Comparison of ENCODE assay signal across 1 cellular context in the genomic region with DNA sequence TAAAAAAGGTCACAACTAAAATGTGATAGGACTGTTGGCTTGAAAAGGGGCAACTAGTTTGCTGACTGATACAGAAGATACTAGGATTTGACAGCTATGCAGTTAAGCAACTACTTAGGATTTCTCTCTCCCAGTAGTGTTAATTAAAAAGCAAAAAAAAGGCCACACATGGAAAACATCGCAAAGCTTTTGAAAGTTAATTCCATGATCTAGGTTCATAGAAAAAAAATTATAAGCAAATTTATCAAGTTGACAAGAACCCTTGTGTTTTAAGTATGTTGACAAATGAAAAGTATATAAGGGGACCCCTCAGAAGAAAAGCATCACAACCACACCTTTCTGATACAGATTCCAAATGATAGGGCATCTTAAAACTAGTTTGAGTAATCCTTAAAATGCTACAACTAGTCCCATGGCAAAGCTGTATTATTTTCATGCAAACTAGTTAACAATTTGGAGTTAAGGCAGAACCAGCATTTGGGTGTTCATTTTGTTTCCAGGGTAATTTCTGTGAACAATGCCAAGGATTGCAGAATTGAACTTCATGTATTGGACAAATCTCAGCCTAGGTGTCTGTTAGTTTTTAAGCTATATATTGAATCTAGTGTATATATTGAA.
TF ChIP-seq lines count a peak whose summit lies in the region.

No MANE protein-coding gene starts in this region.

TF ChIP-seq in HepG2, 621 proteins besides CTCF, POLR2A, EP300 and RAD21:
- TF ChIP-seq NFE2L2 (IDR thresholded peaks at IDR 0.05; ENCODE audit: low read length), result no peak
- TF ChIP-seq CREB1 (IDR thresholded peaks at IDR 0.05), result no peak
- 0 out of 2 replicates have a peak, but pooled peaks have one; percentile 4 for TF ChIP-seq CREB1 (CRISPR knock-in tag; IDR thresholded peaks at IDR 0.05)
- no peak for TF ChIP-seq ZNF619 (CRISPR knock-in tag; IDR thresholded peaks at IDR 0.05)
- TF ChIP-seq AGO2 (optimal IDR thresholded peaks at IDR 0.05; ENCODE audit: low read depth, low read length), result peak; percentile 67
- peak; percentile 49; the same call in 1 of the 2 replicates for TF ChIP-seq ZC3H13 (CRISPR knock-in tag; IDR thresholded peaks at IDR 0.05)
- TF ChIP-seq ZSCAN21 (CRISPR knock-in tag; IDR thresholded peaks at IDR 0.05; ENCODE audit: borderline replicate concordance), result no peak
- TF ChIP-seq NCOA2 (CRISPR knock-in tag; IDR thresholded peaks at IDR 0.05), result 0 out of 2 replicates have a peak, but pooled peaks have one; percentile 9
- no peak for TF ChIP-seq ATAD3A (CRISPR knock-in tag; IDR thresholded peaks at IDR 0.05)
- peak; percentile 93 for TF ChIP-seq MBD4 (IDR thresholded peaks at IDR 0.05; ENCODE audit: borderline replicate concordance, low read length)
- no peak for TF ChIP-seq ZNF569 (CRISPR knock-in tag; IDR thresholded peaks at IDR 0.05; ENCODE audit: borderline replicate concordance)
- peak; percentile 73 for TF ChIP-seq POLR2G (IDR thresholded peaks at IDR 0.05; ENCODE audit: low read depth, low read length)
- peak; percentile 71; the same call in 1 of the 2 replicates for TF ChIP-seq POLR2AphosphoS2 (IDR thresholded peaks at IDR 0.05; ENCODE audit: low read depth, low read length)
- no peak for TF ChIP-seq NR2F2 (IDR thresholded peaks at IDR 0.05; ENCODE audit: borderline replicate concordance, low read depth)
- no peak for TF ChIP-seq ZNF44 (CRISPR knock-in tag; IDR thresholded peaks at IDR 0.05)
- TF ChIP-seq ZFAT (CRISPR knock-in tag; conservative IDR thresholded peaks at IDR 0.05), result no peak
- TF ChIP-seq ZSCAN25 (CRISPR knock-in tag; IDR thresholded peaks at IDR 0.05), result no peak
- TF ChIP-seq, protein P1, sequence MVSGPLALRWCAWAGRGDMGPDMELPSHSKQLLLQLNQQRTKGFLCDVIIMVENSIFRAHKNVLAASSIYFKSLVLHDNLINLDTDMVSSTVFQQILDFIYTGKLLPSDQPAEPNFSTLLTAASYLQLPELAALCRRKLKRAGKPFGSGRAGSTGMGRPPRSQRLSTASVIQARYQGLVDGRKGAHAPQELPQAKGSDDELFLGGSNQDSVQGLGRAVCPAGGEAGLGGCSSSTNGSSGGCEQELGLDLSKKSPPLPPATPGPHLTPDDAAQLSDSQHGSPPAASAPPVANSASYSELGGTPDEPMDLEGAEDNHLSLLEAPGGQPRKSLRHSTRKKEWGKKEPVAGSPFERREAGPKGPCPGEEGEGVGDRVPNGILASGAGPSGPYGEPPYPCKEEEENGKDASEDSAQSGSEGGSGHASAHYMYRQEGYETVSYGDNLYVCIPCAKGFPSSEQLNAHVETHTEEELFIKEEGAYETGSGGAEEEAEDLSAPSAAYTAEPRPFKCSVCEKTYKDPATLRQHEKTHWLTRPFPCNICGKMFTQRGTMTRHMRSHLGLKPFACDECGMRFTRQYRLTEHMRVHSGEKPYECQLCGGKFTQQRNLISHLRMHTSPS (CRISPR knock-in tag; IDR thresholded peaks at IDR 0.05; ENCODE audit: low read depth), result no peak
- no peak for TF ChIP-seq MED13 (CRISPR knock-in tag; IDR thresholded peaks at IDR 0.05)
- TF ChIP-seq SIX1 (CRISPR knock-in tag; IDR thresholded peaks at IDR 0.05; ENCODE audit: borderline replicate concordance), result no peak
- TF ChIP-seq, protein P2, sequence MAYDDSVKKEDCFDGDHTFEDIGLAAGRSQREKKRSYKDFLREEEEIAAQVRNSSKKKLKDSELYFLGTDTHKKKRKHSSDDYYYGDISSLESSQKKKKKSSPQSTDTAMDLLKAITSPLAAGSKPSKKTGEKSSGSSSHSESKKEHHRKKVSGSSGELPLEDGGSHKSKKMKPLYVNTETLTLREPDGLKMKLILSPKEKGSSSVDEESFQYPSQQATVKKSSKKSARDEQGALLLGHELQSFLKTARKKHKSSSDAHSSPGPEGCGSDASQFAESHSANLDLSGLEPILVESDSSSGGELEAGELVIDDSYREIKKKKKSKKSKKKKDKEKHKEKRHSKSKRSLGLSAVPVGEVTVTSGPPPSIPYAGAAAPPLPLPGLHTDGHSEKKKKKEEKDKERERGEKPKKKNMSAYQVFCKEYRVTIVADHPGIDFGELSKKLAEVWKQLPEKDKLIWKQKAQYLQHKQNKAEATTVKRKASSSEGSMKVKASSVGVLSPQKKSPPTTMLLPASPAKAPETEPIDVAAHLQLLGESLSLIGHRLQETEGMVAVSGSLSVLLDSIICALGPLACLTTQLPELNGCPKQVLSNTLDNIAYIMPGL (CRISPR knock-in tag; IDR thresholded peaks at IDR 0.05; ENCODE audit: borderline replicate concordance in 1 of 2, low read depth in 1 of 2), result 0 out of 4 replicates have a peak, but pooled peaks of 1 of the 2 experiments have one; percentile 20
- peak; percentile 91 for TF ChIP-seq RBM22 (optimal IDR thresholded peaks at IDR 0.05; ENCODE audit: low read length)
- peak; percentile 77 for TF ChIP-seq POLR2AphosphoS5 (IDR thresholded peaks at IDR 0.05; ENCODE audit: low read depth, low read length)
- TF ChIP-seq NONO (IDR thresholded peaks at IDR 0.05), result no peak
- TF ChIP-seq NONO (CRISPR knock-in tag; conservative IDR thresholded peaks at IDR 0.05), result peak; percentile 55; the same call in 1 of the 2 replicates
- TF ChIP-seq REXO4 (CRISPR knock-in tag; IDR thresholded peaks at IDR 0.05; ENCODE audit: borderline replicate concordance), result no peak
- TF ChIP-seq MLXIP (CRISPR knock-in tag; IDR thresholded peaks at IDR 0.05; ENCODE audit: borderline replicate concordance), result no peak
TF ChIP-seq in HepG2: peak in this region for 11.
